Comparison of ENCODE assay signal across 17 cellular contexts in genomic region chr11:126817523-126818450, GRCh38.
"Had no signal": no experiment of that assay in that cellular context is flagged by ENCODE, and none has a peak within 500 bp of the region (broad histone marks: within the 10 kb centered on the region; RNA-seq: fewer than 3 reads in every experiment).

No MANE protein-coding gene starts in this region.

- H3K4me3 ChIP-seq: ascending aorta, gastrocnemius medialis, heart right ventricle, lung, pancreas, suprapubic skin had no signal

- H3K9me3 ChIP-seq: ascending aorta, gastrocnemius medialis, heart right ventricle, pancreas, suprapubic skin had no signal

- H3K36me3 ChIP-seq: ascending aorta, gastrocnemius medialis, heart right ventricle, pancreas, suprapubic skin had no signal

- H3K4me1 ChIP-seq: ascending aorta, gastrocnemius medialis, heart right ventricle, pancreas, suprapubic skin had no signal

- DNase-seq: activated CD4-positive, alpha-beta memory T cell treated with anti-CD3 and anti-CD28 coated beads for 36 hours; activated CD4-positive, alpha-beta T cell treated with anti-CD3 and anti-CD28 coated beads for 36 hours; activated CD8-positive, alpha-beta memory T cell treated with anti-CD3 and anti-CD28 coated beads, Interleukin-2, amount 10 ng/mL, durations not matched to agents 7 days and 5 days; activated naive CD4-positive, alpha-beta T cell treated with anti-CD3 and anti-CD28 coated beads, Interleukin-2, amount 10 ng/mL, durations not matched to agents 7 days and 5 days; activated T-cell treated with anti-CD3 and anti-CD28 coated beads, Interleukin-2, amount 50 U/mL, for 1 hour; effector memory CD4-positive, alpha-beta T cell; gastrocnemius medialis; heart right ventricle; left cardiac atrium; naive thymus-derived CD4-positive, alpha-beta T cell; pancreas; stimulated activated CD4-positive, alpha-beta T cell treated with anti-CD3 and anti-CD28 coated beads, Interleukin-12 subunit alpha, Interleukin-12 subunit beta, amount 100 ng/mL, for 4 hours; stimulated activated naive CD8-positive, alpha-beta T cell treated with anti-CD3 and anti-CD28 coated beads, Interleukin-15, Interleukin-2, amounts not matched to agents 100 U/mL and 50 U/mL, for 24 hours; trophoblast cell had no signal

- H3K27ac ChIP-seq: ascending aorta, gastrocnemius medialis, heart right ventricle, suprapubic skin had no signal

- H3K27me3 ChIP-seq: ascending aorta, pancreas had no signal
